In the genomic region with DNA sequence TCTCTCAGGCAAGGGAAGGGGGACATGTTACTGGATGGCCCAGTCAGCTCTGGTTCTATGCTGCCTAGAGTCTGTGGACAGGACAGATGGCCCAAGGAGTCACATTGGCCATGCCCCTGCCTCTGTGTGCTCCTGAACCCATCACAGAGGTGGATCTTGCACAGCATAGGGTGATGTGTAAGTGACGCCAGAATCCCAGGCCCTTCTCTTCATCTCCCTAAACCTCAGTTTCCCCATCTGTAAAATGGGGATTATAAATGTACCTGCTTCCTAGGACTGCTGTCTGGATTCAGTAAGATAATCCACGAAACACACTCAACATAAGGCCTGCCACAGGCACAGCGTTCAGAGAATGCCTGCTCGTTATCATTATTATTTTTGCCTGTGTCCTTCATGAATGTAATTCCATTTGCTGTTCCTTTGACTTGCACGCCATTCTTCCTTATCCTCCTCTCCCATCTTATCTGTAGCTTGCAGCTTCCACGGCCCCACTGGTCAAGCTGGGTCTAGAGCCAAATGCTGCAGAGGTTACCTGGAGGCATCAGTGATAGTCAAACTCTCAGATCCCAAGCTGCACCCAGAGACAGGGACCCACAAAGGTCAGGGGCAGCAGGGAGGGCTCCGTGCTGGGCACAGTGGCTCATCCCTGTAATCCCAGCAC, we compare ENCODE assay signal across 24 cellular contexts.
"Had no signal": no experiment of that assay in that cellular context is flagged by ENCODE, and none has a peak within 500 bp of the region (broad histone marks: within the 10 kb centered on the region; RNA-seq: fewer than 3 reads in every experiment).

No MANE protein-coding gene starts in this region.

- FAIRE-seq: bronchial epithelial cell, RCC 7860 had no signal

- ATAC-seq: activated CD8-positive, alpha-beta T cell treated with anti-CD3 and anti-CD28 coated beads, Interleukin-2, amount 10 ng/mL, durations not matched to agents 7 days and 5 days; PC-3; T-cell; WTC11 had no signal

- DNase-seq: activated CD4-positive, alpha-beta T cell treated with anti-CD3 and anti-CD28 coated beads for 48 hours; activated CD4-positive, alpha-beta T cell treated with anti-CD3 and anti-CD28 coated beads, Interleukin-2, amount 50 U/mL, for 4 hours; activated CD4-positive, CD25-positive, alpha-beta regulatory T cell treated with anti-CD3 and anti-CD28 coated beads, Interleukin-2, amount 50 U/mL, for 72 hours; activated CD8-positive, alpha-beta T cell treated with anti-CD3 and anti-CD28 coated beads, Interleukin-2, amount 10 ng/mL, durations not matched to agents 7 days and 5 days; activated effector memory CD4-positive, alpha-beta T cell treated with Interleukin-2 at 50 U/mL for 16 hours; activated naive CD4-positive, alpha-beta T cell; activated T-cell treated with anti-CD3 and anti-CD28 coated beads, Interleukin-2, amount 50 U/mL, for 24 hours; aorta; central memory CD4-positive, alpha-beta T cell; KG1; NCI-H1048; NCI-H1930; NCI-H2171; NCI-H226; NCI-H510A; NCI-H69; PC-3; SHP77; T-cell; T-helper 2 cell; T1000 had no signal
